ENCODE assay signal across 11 cellular contexts in the genomic region with DNA sequence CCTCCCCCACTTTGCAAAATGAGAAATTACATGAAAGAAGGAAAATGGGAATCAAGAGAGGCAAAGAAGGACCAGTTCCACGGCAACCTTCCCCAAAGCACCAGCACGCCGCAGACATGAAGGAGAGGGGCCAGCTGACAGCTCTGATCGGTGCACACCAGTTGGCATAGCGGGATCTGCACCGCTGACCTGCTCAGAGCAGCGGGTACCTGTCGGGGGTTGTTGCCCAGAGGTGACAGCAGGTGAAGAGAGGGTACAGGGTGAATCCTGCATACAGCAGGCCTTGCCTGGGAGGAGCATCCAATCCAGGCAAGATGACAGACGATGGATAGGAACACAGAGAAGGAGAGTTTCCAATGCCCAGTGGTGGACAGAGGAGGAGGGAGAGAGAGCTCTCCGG. TPM values are rescaled to one million over a fixed set of nuclear protein-coding genes. Genes with fewer than 3 reads are reported as not detected.
DNase-seq lines count a peak whose midpoint lies in the region; TF ChIP-seq lines count a peak whose summit lies in the region.
"Had no signal": no experiment of that assay in that cellular context is flagged by ENCODE, and none has a peak within 500 bp of the region (broad histone marks: within the 10 kb centered on the region; RNA-seq: fewer than 3 reads in every experiment).

No MANE protein-coding gene starts in this region.

- CTCF ChIA-PET in AG04450 (lab: Charles Lee) = interaction anchor here (2.7 kb wide), 1 partner anchor 13 kb away, joined by 15 read pairs; no protein-coding TSS in a partner anchor
- CTCF ChIA-PET in MCF 10A (lab: Yijun Ruan, JAX) = no interaction called here

- peaks cover 30% of the 10 kb centered on the region for H3K4me1 Mint-ChIP-seq in MCF 10A (ENCODE audit: insufficient read depth, unreplicated experiment)

- TF ChIP-seq POLR2A in Peyer's patch (IDR thresholded peaks at IDR 0.05) = no peak
- no peak for TF ChIP-seq POLR2A in esophagus muscularis mucosa (IDR thresholded peaks at IDR 0.05; ENCODE audit: low read depth)
- TF ChIP-seq POLR2A in prostate gland (IDR thresholded peaks at IDR 0.05) = no peak

- no peaks in the 10 kb centered on the region for H3K9me3 Mint-ChIP-seq in MCF 10A (ENCODE audit: unreplicated experiment)

- TF ChIP-seq CTCF in AG04450 (IDR thresholded peaks at IDR 0.05; ENCODE audit: low read depth, low read length) = no peak
- no peak for TF ChIP-seq CTCF in Peyer's patch (IDR thresholded peaks at IDR 0.05)
- no peak for TF ChIP-seq CTCF in esophagus muscularis mucosa (IDR thresholded peaks at IDR 0.05)
- TF ChIP-seq CTCF in prostate gland (IDR thresholded peaks at IDR 0.05) = no peak
- TF ChIP-seq CTCF in MCF 10A (IDR thresholded peaks at IDR 0.05; ENCODE audit: unreplicated experiment) = no peak

- H3K36me3 ChIP-seq in Peyer's patch (no peaks in the 10 kb centered on the region), esophagus muscularis mucosa (peaks cover 0 to under 1% (median 0%) of the 10 kb centered on the region in 4 donors), prostate gland (no peaks in the 10 kb centered on the region)

- H3K27me3 ChIP-seq in AG04450 (ENCODE audit: control insufficient read depth, insufficient read depth, low read length) = no peaks in the 10 kb centered on the region
- H3K27me3 ChIP-seq in Peyer's patch = no peaks in the 10 kb centered on the region
- no peaks in the 10 kb centered on the region for H3K27me3 ChIP-seq in esophagus muscularis mucosa
- no peaks in the 10 kb centered on the region for H3K27me3 ChIP-seq in prostate gland (replicated peaks; ENCODE audit: insufficient read depth)

- no peaks in the 10 kb centered on the region; the same call in 1 of the 2 replicates for H3K9me3 ChIP-seq in AG04450 (ENCODE audit: control insufficient read depth, insufficient read depth, low read length)
- no peaks in the 10 kb centered on the region for H3K9me3 ChIP-seq in Peyer's patch
- H3K9me3 ChIP-seq in esophagus muscularis mucosa = no peaks in the 10 kb centered on the region
- no peaks in the 10 kb centered on the region for H3K9me3 ChIP-seq in prostate gland

- H3K27me3 Mint-ChIP-seq in MCF 10A (ENCODE audit: insufficient read depth, unreplicated experiment) = no peaks in the 10 kb centered on the region

- H3K27ac ChIP-seq in AG04450 (ENCODE audit: low read depth, low read length) (peak overlapping the region; percentile 97), Peyer's patch (peak overlapping the region; percentile 61 to 87 (median 72)), esophagus muscularis mucosa (replicated peaks in 1 of 4) (peak overlapping the region; percentile 89 to 95 (median 91)), prostate gland (peak overlapping the region; percentile 76 to 78)
- H3K27ac ChIP-seq: epithelial cell of prostate had no signal

- intact Hi-C loops in esophagus muscularis mucosa (cut with DNase I) = no loop called here
- intact Hi-C loops in prostate gland (cut with DNase I) = no loop called here
- intact Hi-C loops in MCF 10A (cut with micrococcal nuclease) = no loop called here

- DNase-seq in AG04450 (ENCODE audit: low read depth, low spot score) (no peak), Peyer's patch (no peak), esophagus muscularis mucosa (ENCODE audit: extremely low spot score) (no peak), prostate gland (ENCODE audit: low spot score) (no peak), NCI-H1092 (lab: John Stamatoyannopoulos, UW) (no peak), NCI-H2081 treated with DMSO at 0.1 percent for 48 hours (lab: John Stamatoyannopoulos, UW) (no peak), HCEC 1CT (no peak), MCF 10A (ENCODE audit: unreplicated experiment) (no peak)
- DNase-seq: NCI-H345 had no signal

- H3K27ac Mint-ChIP-seq in MCF 10A (ENCODE audit: low read depth, unreplicated experiment) = no peak overlapping the region

- TF ChIP-seq EP300 in esophagus muscularis mucosa (IDR thresholded peaks at IDR 0.05) = no peak

- BruUV-seq in MCF 10A (replicated peaks; lab: Mats Ljungman, UMichigan) = no TSS peak

- peaks cover 0 to 50% (median 6%) of the 10 kb centered on the region in 4 donors for H3K4me1 ChIP-seq in Peyer's patch
- peaks cover 90 to 100% (median 99%) of the 10 kb centered on the region in 4 donors for H3K4me1 ChIP-seq in esophagus muscularis mucosa
- peaks cover 3% of the 10 kb centered on the region for H3K4me1 ChIP-seq in prostate gland (replicated peaks)

- H3K36me3 Mint-ChIP-seq in MCF 10A (ENCODE audit: insufficient read depth, unreplicated experiment) = no peaks in the 10 kb centered on the region

- no peak overlapping the region for H3K4me3 Mint-ChIP-seq in MCF 10A (ENCODE audit: unreplicated experiment)

- H3K4me3 ChIP-seq in AG04450 (ENCODE audit: low read depth, low read length) (peak overlapping the region; percentile 38; the same call in 1 of the 2 replicates), Peyer's patch (no peak overlapping the region), esophagus muscularis mucosa (peak overlapping the region in 2 of 4 donors; percentile 31 to 37), prostate gland (no peak overlapping the region)

- WGBS in esophagus muscularis mucosa = 78% methylated on average over 6 of the region's 10 CpGs
- WGBS in prostate gland = 85% methylated on average over 10 of the region's 10 CpGs

- POLR2A ChIA-PET in AG04450 (lab: Yijun Ruan, JAX) (interaction anchor here (0.7 kb wide), 1 partner anchor 29 kb away, joined by 3 read pairs; no protein-coding TSS in a partner anchor), MCF 10A (lab: Yijun Ruan, JAX) (no interaction called here)

RNA-seq across cellular contexts. Expression of gene CEP295NL, which starts 24.1 kb away (rescaled TPM):
- polyA plus RNA-seq in AG04450 (2011; rRNA removed) = 0.11 and 0.19 TPM in 2 replicates
- 1.5 and 1.8 TPM in 2 replicates for polyA minus RNA-seq in AG04450 (2011; rRNA and poly(A)+ RNA removed)
- total RNA-seq in Peyer's patch (10 to 100 TPM in 2 of 4 donors, 1 to 10 TPM in 2; 1.1 to 45.4 (median 9.1) TPM), esophagus muscularis mucosa (1 to 10 TPM in 3 of 4 donors, under 1 TPM in 1; 0.78 to 6.6 (median 2.3) TPM), prostate gland (1 to 10 TPM; 2.2 to 8.2 TPM), MCF 10A (2022) (0.68 and 0.86 TPM in 2 replicates)
- total RNA-seq: T-helper 2 cell treated with Interferon-gamma antibody and Interleukin-4, amounts not matched to agents 100 ng/mL and 5 ng/mL, for 36 hours had no signal

RNA-seq across cellular contexts. Expression of gene USP36, which starts 38.3 kb away (rescaled TPM):
- 18.3 and 19.2 TPM in 2 replicates for polyA plus RNA-seq in AG04450 (2011; rRNA removed)
- polyA minus RNA-seq in AG04450 (2011; rRNA and poly(A)+ RNA removed) = 31.4 and 39.2 TPM in 2 replicates
- total RNA-seq in Peyer's patch = 100 to 1,000 TPM in 1 of 4 donors, 10 to 100 TPM in 3; 20.7 to 130 (median 59.9) TPM
- total RNA-seq in esophagus muscularis mucosa = 10 to 100 TPM; 23.3 to 44.7 (median 32.2) TPM
- 10 to 100 TPM; 31.2 to 66.6 TPM for total RNA-seq in prostate gland
- total RNA-seq in MCF 10A (2022) = 118 and 119 TPM in 2 replicates

RNA-seq across cellular contexts. Expression of gene TIMP2, which starts 46.3 kb away (rescaled TPM):
- polyA plus RNA-seq in AG04450 (2011; rRNA removed) = 356 and 387 TPM in 2 replicates
- 165 and 172 TPM in 2 replicates for polyA minus RNA-seq in AG04450 (2011; rRNA and poly(A)+ RNA removed)
- total RNA-seq in Peyer's patch (10 to 100 TPM; 27.2 to 73.2 (median 45.0) TPM), esophagus muscularis mucosa (100 to 1,000 TPM; 177 to 315 (median 229) TPM), prostate gland (100 to 1,000 TPM in 1 of 2 donors, 10 to 100 TPM in 1; 54.5 to 500 TPM), MCF 10A (2022) (24.8 and 35.1 TPM in 2 replicates)
